18 cellular contexts compared by ENCODE assay signal in genomic region chr11:120714448-120714847, GRCh38.
A peak's percentile ranks its signal among the peaks of the same experiment; 100 is the strongest.
DNase-seq lines count a peak whose midpoint lies in the region; ATAC-seq, FAIRE-seq and TF ChIP-seq lines count a peak whose summit lies in the region.
"Had no signal": no experiment of that assay in that cellular context is flagged by ENCODE, and none has a peak within 500 bp of the region (broad histone marks: within the 10 kb centered on the region; RNA-seq: fewer than 3 reads in every experiment).

No MANE protein-coding gene starts in this region.

- peaks cover 0 to 9% (median 0%) of the 10 kb centered on the region in 11 experiments; a peak in 1 of 22 replicates for H3K27me3 ChIP-seq in BLaER1 treated with 17β-estradiol and CSF1 and Interleukin-3, amounts not matched to agents 10 nM and 100 nM
- H3K27me3 ChIP-seq in KMS-11 (ENCODE audit: insufficient read depth, low read depth) (no peaks in the 10 kb centered on the region), astrocyte (ENCODE audit: insufficient read depth, low read length) (peaks cover 2% of the 10 kb centered on the region), kidney epithelial cell (ENCODE audit: control insufficient read depth, insufficient read depth, low read length) (no peaks in the 10 kb centered on the region)

- H3K27me3 Mint-ChIP-seq in astrocyte (ENCODE audit: low read depth, unreplicated experiment) = peaks cover 19% of the 10 kb centered on the region

- H3K79me2 ChIP-seq in KMS-11 (ENCODE audit: insufficient read depth, low read depth) (no peaks in the 10 kb centered on the region), astrocyte (ENCODE audit: insufficient read depth, low read length) (no peaks in the 10 kb centered on the region)

- no peak overlapping the region for H3K27ac Mint-ChIP-seq in astrocyte (ENCODE audit: unreplicated experiment)
- H3K27ac Mint-ChIP-seq: WTC11 had no signal

- H3K9me3 ChIP-seq in BLaER1 treated with 17β-estradiol and CSF1 and Interleukin-3, amounts not matched to agents 10 nM and 100 nM (replicated peaks in 1 of 11) = no peaks in the 10 kb centered on the region
- no peaks in the 10 kb centered on the region for H3K9me3 ChIP-seq in astrocyte (ENCODE audit: insufficient read depth, low read depth, low read length)
- H3K9me3 ChIP-seq: lower lobe of right lung, suprapubic skin had no signal

- no peaks in the 10 kb centered on the region; a peak in 1 of 22 replicates for H4K20me1 ChIP-seq in BLaER1 treated with 17β-estradiol and CSF1 and Interleukin-3, amounts not matched to agents 10 nM and 100 nM
- H4K20me1 ChIP-seq in KMS-11 (ENCODE audit: insufficient read depth) = no peaks in the 10 kb centered on the region
- H4K20me1 ChIP-seq in astrocyte (ENCODE audit: insufficient read depth, low read length) = no peaks in the 10 kb centered on the region

- peak overlapping the region in 5 of 11 experiments; percentile 62 to 77 (median 70); a peak in 6 of 22 replicates for H3K9ac ChIP-seq in BLaER1 treated with 17β-estradiol and CSF1 and Interleukin-3, amounts not matched to agents 10 nM and 100 nM
- H3K9ac ChIP-seq in KMS-11 = no peak overlapping the region
- no peak overlapping the region for H3K9ac ChIP-seq in astrocyte (ENCODE audit: low read length)

- intact Hi-C loops in left ventricle myocardium superior (cut with micrococcal nuclease) = no loop called here

- H3K4me1 Mint-ChIP-seq in astrocyte (ENCODE audit: low read depth, unreplicated experiment) = peaks cover 55% of the 10 kb centered on the region

- H3K4me1 ChIP-seq in BLaER1 treated with 17β-estradiol and CSF1 and Interleukin-3, amounts not matched to agents 10 nM and 100 nM = peaks cover 31 to 65% (median 64%) of the 10 kb centered on the region in 10 experiments
- H3K4me1 ChIP-seq in KMS-11 (ENCODE audit: low read depth, poor library complexity, severe bottlenecking) = no peaks in the 10 kb centered on the region
- peaks cover 16% of the 10 kb centered on the region for H3K4me1 ChIP-seq in astrocyte (ENCODE audit: insufficient read depth, low read length)

- H3K4me2 ChIP-seq in BLaER1 treated with 17β-estradiol and CSF1 and Interleukin-3, amounts not matched to agents 10 nM and 100 nM = peak overlapping the region; percentile 81 to 93 (median 88)
- H3K4me2 ChIP-seq in KMS-11 (no peak overlapping the region), astrocyte (ENCODE audit: low read length) (peak overlapping the region; percentile 64)

- FAIRE-seq in astrocyte (lab: Jason Lieb, UNC) = no peak
- FAIRE-seq: small intestine had no signal

- H3K36me3 ChIP-seq in BLaER1 treated with 17β-estradiol and CSF1 and Interleukin-3, amounts not matched to agents 10 nM and 100 nM = no peaks in the 10 kb centered on the region
- no peaks in the 10 kb centered on the region for H3K36me3 ChIP-seq in KMS-11 (ENCODE audit: insufficient read depth)
- no peaks in the 10 kb centered on the region for H3K36me3 ChIP-seq in astrocyte (ENCODE audit: insufficient read depth, low read length)
- H3K36me3 ChIP-seq in kidney epithelial cell (ENCODE audit: control insufficient read depth, insufficient read depth, low read length) = no peaks in the 10 kb centered on the region
- H3K36me3 ChIP-seq: lower lobe of right lung, suprapubic skin had no signal

- peaks cover 2% of the 10 kb centered on the region for H3K9me3 Mint-ChIP-seq in astrocyte (ENCODE audit: unreplicated experiment)
- H3K9me3 Mint-ChIP-seq: WTC11 had no signal

- no peak overlapping the region for H3K4me3 Mint-ChIP-seq in astrocyte (ENCODE audit: unreplicated experiment)
- H3K4me3 Mint-ChIP-seq: WTC11 had no signal

- TF ChIP-seq CTCF in KMS-11 (conservative IDR thresholded peaks at IDR 0.05; ENCODE audit: low read depth, low read length) (no peak), astrocyte (IDR thresholded peaks at IDR 0.05; ENCODE audit: insufficient read depth, low read depth, low read length) (no peak), kidney epithelial cell (IDR thresholded peaks at IDR 0.05; ENCODE audit: insufficient read depth, low read length, poor library complexity, severe bottlenecking) (no peak)

- H3K36me3 Mint-ChIP-seq in astrocyte (ENCODE audit: low read depth, unreplicated experiment) = peaks cover 2% of the 10 kb centered on the region
- H3K36me3 Mint-ChIP-seq: WTC11 had no signal

- DNase-seq in astrocyte (ENCODE audit: low read depth) = no peak
- DNase-seq in kidney epithelial cell (ENCODE audit: low read depth) = peak; percentile 29
- no peak for DNase-seq in left ventricle myocardium superior
- DNase-seq: activated effector memory CD4-positive, alpha-beta T cell treated with Interleukin-2 at 50 U/mL for 16 hours; foreskin melanocyte; GF-D8; lower lobe of right lung; NCI-H1694; posterior cingulate gyrus; T-helper 1 cell had no signal

- peak overlapping the region in 3 of 10 experiments; percentile 49 to 61 (median 57); a peak in 5 of 20 replicates for H3K4me3 ChIP-seq in BLaER1 treated with 17β-estradiol and CSF1 and Interleukin-3, amounts not matched to agents 10 nM and 100 nM
- H3K4me3 ChIP-seq in KMS-11 (IDR thresholded peaks at IDR 0.05; ENCODE audit: insufficient read depth, low read depth, low read length) (no peak overlapping the region), astrocyte (ENCODE audit: insufficient read depth, low read depth, low read length) (no peak overlapping the region), kidney epithelial cell (ENCODE audit: low read depth, low read length) (no peak overlapping the region)

- ATAC-seq in HG02840 (IDR thresholded peaks at IDR 0.05; ENCODE audit: low FRiP score, unreplicated experiment) = no peak
- no peak for ATAC-seq in HG02642 (IDR thresholded peaks at IDR 0.05; ENCODE audit: poor library complexity, unreplicated experiment)
- no peak for ATAC-seq in HG02763 (IDR thresholded peaks at IDR 0.05; ENCODE audit: unreplicated experiment)
- no peak for ATAC-seq in left ventricle myocardium superior
- ATAC-seq: lower lobe of right lung had no signal

- peak overlapping the region in 7 of 11 experiments; percentile 62 to 77 (median 71); a peak in 14 of 22 replicates for H3K27ac ChIP-seq in BLaER1 treated with 17β-estradiol and CSF1 and Interleukin-3, amounts not matched to agents 10 nM and 100 nM
- no peak overlapping the region for H3K27ac ChIP-seq in KMS-11
- no peak overlapping the region for H3K27ac ChIP-seq in astrocyte (ENCODE audit: low read depth, low read length)
- H3K27ac ChIP-seq: lower lobe of right lung, suprapubic skin had no signal

- peak overlapping the region; percentile 22; the same call in 1 of the 2 replicates for H2AFZ ChIP-seq in KMS-11 (ENCODE audit: low read depth)
- no peak overlapping the region for H2AFZ ChIP-seq in astrocyte (ENCODE audit: low read depth, low read length)

Comparison
In these comparisons a context has a peak if more than half of its experiments do, and no peak if none do; other contexts are left out.
1. H3K27ac ChIP-seq: peak in BLaER1 treated with 17β-estradiol and CSF1 and Interleukin-3, amounts not matched to agents 10 nM and 100 nM (7 of 11); none in KMS-11 (single experiment) and astrocyte (single experiment).